Comparison of ENCODE assay signal across 14 cellular contexts in the genomic region with DNA sequence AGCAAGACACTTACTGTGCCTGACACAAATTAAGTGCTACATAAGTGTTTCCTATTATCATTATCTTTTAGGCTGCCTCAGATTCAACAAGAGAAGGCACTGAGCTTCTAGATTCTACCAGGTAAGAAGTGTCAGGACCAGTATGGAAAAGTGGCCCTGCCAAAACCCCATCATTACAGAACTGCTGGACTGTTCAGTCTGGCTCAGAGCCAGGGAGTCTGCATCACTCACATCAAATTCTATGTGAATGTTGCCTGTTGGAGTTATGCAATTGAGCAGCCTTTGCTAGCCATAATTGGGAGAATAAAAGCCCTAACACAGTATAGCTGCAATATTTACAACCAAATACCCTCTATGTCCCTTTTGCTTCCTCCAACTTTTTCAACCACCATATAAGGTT.
DNase-seq lines count a peak whose midpoint lies in the region; ATAC-seq, FAIRE-seq and TF ChIP-seq lines count a peak whose summit lies in the region.
"Had no signal": no experiment of that assay in that cellular context is flagged by ENCODE, and none has a peak within 500 bp of the region (broad histone marks: within the 10 kb centered on the region; RNA-seq: fewer than 3 reads in every experiment).

No MANE protein-coding gene starts in this region.

- H3K4me1 ChIP-seq in SK-N-SH (ENCODE audit: control insufficient read depth in 1 of 2, insufficient read depth in 2 of 2, low read depth in 1 of 2, low read length in 1 of 2) (peaks cover 38 to 45% of the 10 kb centered on the region in 2 experiments), skeletal muscle satellite cell (ENCODE audit: control insufficient read depth, insufficient read depth, low read length) (peaks cover 57% of the 10 kb centered on the region), neural progenitor cell (no peaks in the 10 kb centered on the region), kidney (ENCODE audit: control insufficient read depth in 1 of 2, insufficient read depth in 1 of 2, low read depth in 1 of 2, low read length in 2 of 2) (no peaks in the 10 kb centered on the region)

- no peak for TF ChIP-seq RAD21 in SK-N-SH (IDR thresholded peaks at IDR 0.05; ENCODE audit: low read length)

- ATAC-seq in SK-N-SH treated with all-trans-retinoic acid at 6 μM for 48 hours (no peak), GM21360 (IDR thresholded peaks at IDR 0.05; ENCODE audit: unreplicated experiment) (no peak)

- peaks cover 64% of the 10 kb centered on the region for H3F3A ChIP-seq in SK-N-SH (replicated peaks; ENCODE audit: insufficient read depth)
- H3F3A ChIP-seq in neural progenitor cell (ENCODE audit: low read depth) = no peaks in the 10 kb centered on the region

- H3K9ac ChIP-seq in SK-N-SH (peak overlapping the region; percentile 52; the same call in 1 of the 2 replicates), skeletal muscle satellite cell (ENCODE audit: low read depth, low read length) (no peak overlapping the region), neural progenitor cell (no peak overlapping the region), kidney (ENCODE audit: low read length in 2 of 2) (no peak overlapping the region)
- H3K9ac ChIP-seq: KMS-11 had no signal

- no peak overlapping the region for H3K4me3 ChIP-seq in SK-N-SH (ENCODE audit: low read depth in 2 of 2, low read length in 1 of 2)
- H3K4me3 ChIP-seq in epithelial cell of esophagus (ENCODE audit: low read length) = no peak overlapping the region
- H3K4me3 ChIP-seq in skeletal muscle satellite cell (ENCODE audit: low read length) = no peak overlapping the region
- no peak overlapping the region for H3K4me3 ChIP-seq in neural progenitor cell
- no peak overlapping the region for H3K4me3 ChIP-seq in kidney (ENCODE audit: low read length in 2 of 2)
- H3K4me3 ChIP-seq: ovary had no signal

- CTCF ChIA-PET in SK-N-SH (lab: Yijun Ruan, JAX) = interaction anchor here (1.1 kb wide), 1 partner anchor 46 kb away, joined by 3 read pairs; no protein-coding TSS in a partner anchor

- no peaks in the 10 kb centered on the region for H3K27me3 Mint-ChIP-seq in neural progenitor cell (ENCODE audit: insufficient read depth, low read depth)
- H3K27me3 Mint-ChIP-seq: activated CD4-positive, alpha-beta memory T cell treated with anti-CD3 and anti-CD28 coated beads, Interleukin-2, amount 10 ng/mL, durations not matched to agents 7 days and 5 days had no signal

- TF ChIP-seq CTCF in SK-N-SH (IDR thresholded peaks at IDR 0.05) (no peak), epithelial cell of esophagus (IDR thresholded peaks at IDR 0.05; ENCODE audit: insufficient read depth, low read depth, low read length, missing control alignments) (no peak), neural progenitor cell (IDR thresholded peaks at IDR 0.05) (no peak), kidney (IDR thresholded peaks at IDR 0.05; ENCODE audit: borderline replicate concordance, extremely low read depth, insufficient read depth) (no peak)

- TF ChIP-seq EP300 in SK-N-SH (IDR thresholded peaks at IDR 0.05; ENCODE audit: borderline replicate concordance in 1 of 2, low read depth in 1 of 2, low read length in 1 of 2) = no peak

- peaks cover 55% of the 10 kb centered on the region for H3K79me2 ChIP-seq in SK-N-SH (ENCODE audit: insufficient read depth)
- no peaks in the 10 kb centered on the region for H3K79me2 ChIP-seq in neural progenitor cell (ENCODE audit: low read depth)

- H3K9me3 Mint-ChIP-seq in neural progenitor cell = no peaks in the 10 kb centered on the region
- H3K9me3 Mint-ChIP-seq: activated CD4-positive, alpha-beta memory T cell treated with anti-CD3 and anti-CD28 coated beads, Interleukin-2, amount 10 ng/mL, durations not matched to agents 7 days and 5 days had no signal

- no peak overlapping the region for H3K27ac Mint-ChIP-seq in neural progenitor cell
- H3K27ac Mint-ChIP-seq: activated CD4-positive, alpha-beta memory T cell treated with anti-CD3 and anti-CD28 coated beads, Interleukin-2, amount 10 ng/mL, durations not matched to agents 7 days and 5 days had no signal

- intact Hi-C loops in kidney (cut with DNase I) = no loop called here

- H3K36me3 Mint-ChIP-seq in neural progenitor cell = no peaks in the 10 kb centered on the region

- no peak overlapping the region for H3K4me3 Mint-ChIP-seq in neural progenitor cell
- H3K4me3 Mint-ChIP-seq: activated CD4-positive, alpha-beta memory T cell treated with anti-CD3 and anti-CD28 coated beads, Interleukin-2, amount 10 ng/mL, durations not matched to agents 7 days and 5 days had no signal

- FAIRE-seq in RCC 7860 (lab: Jason Lieb, UNC) = peak; percentile 75
- no peak for FAIRE-seq in kidney (lab: Jason Lieb, UNC)
- FAIRE-seq: islet of Langerhans had no signal

- no peaks in the 10 kb centered on the region for H3K4me1 Mint-ChIP-seq in neural progenitor cell

- H4K20me1 ChIP-seq in SK-N-SH (ENCODE audit: insufficient read depth) = no peaks in the 10 kb centered on the region
- H4K20me1 ChIP-seq in neural progenitor cell (ENCODE audit: low read depth) = no peaks in the 10 kb centered on the region

- POLR2A ChIA-PET in SK-N-SH (lab: Yijun Ruan, JAX) = no interaction called here

- no peaks in the 10 kb centered on the region for H3K9me2 ChIP-seq in SK-N-SH

- no peaks in the 10 kb centered on the region for H3K27me3 ChIP-seq in SK-N-SH (ENCODE audit: insufficient read depth)
- no peaks in the 10 kb centered on the region for H3K27me3 ChIP-seq in skeletal muscle satellite cell (ENCODE audit: control insufficient read depth, insufficient read depth, low read length)
- H3K27me3 ChIP-seq in neural progenitor cell = no peaks in the 10 kb centered on the region
- H3K27me3 ChIP-seq: ovary had no signal

- no peaks in the 10 kb centered on the region for H3K9me3 ChIP-seq in SK-N-SH
- H3K9me3 ChIP-seq in skeletal muscle satellite cell (replicated peaks; ENCODE audit: low read length) = no peaks in the 10 kb centered on the region
- H3K9me3 ChIP-seq in neural progenitor cell (ENCODE audit: low read depth) = no peaks in the 10 kb centered on the region
- no peaks in the 10 kb centered on the region for H3K9me3 ChIP-seq in kidney (ENCODE audit: control insufficient read depth in 1 of 2, low read length in 2 of 2)
- H3K9me3 ChIP-seq: ovary had no signal

- H2AFZ ChIP-seq in SK-N-SH (ENCODE audit: low read depth) = no peak overlapping the region
- H2AFZ ChIP-seq in neural progenitor cell (replicated peaks) = no peak overlapping the region

- no peak for DNase-seq in SK-N-SH
- DNase-seq in RCC 7860 (ENCODE audit: low spot score) = peak; percentile 62
- peak; percentile 71 for DNase-seq in epithelial cell of esophagus (ENCODE audit: low read depth)
- no peak for DNase-seq in neural progenitor cell (ENCODE audit: low spot score)
- no peak for DNase-seq in kidney
- DNase-seq: activated CD4-positive, alpha-beta memory T cell treated with anti-CD3 and anti-CD28 coated beads, Interleukin-2, amount 10 ng/mL, durations not matched to agents 7 days and 5 days; NCI-H1694 treated with DMSO at 0.1 percent for 48 hours; NCI-H82; ovary had no signal

- peaks cover 0 to 12% of the 10 kb centered on the region in 2 experiments for H3K36me3 ChIP-seq in SK-N-SH (replicated peaks in 1 of 2; ENCODE audit: control insufficient read depth in 1 of 2, insufficient read depth in 2 of 2, low read length in 1 of 2)
- H3K36me3 ChIP-seq in skeletal muscle satellite cell (ENCODE audit: insufficient read depth, low read length) = no peaks in the 10 kb centered on the region
- H3K36me3 ChIP-seq in neural progenitor cell = no peaks in the 10 kb centered on the region
- no peaks in the 10 kb centered on the region for H3K36me3 ChIP-seq in kidney (ENCODE audit: control insufficient read depth in 1 of 2, insufficient read depth in 2 of 2, low read length in 2 of 2)
- H3K36me3 ChIP-seq: ovary had no signal

- H3K4me2 ChIP-seq in SK-N-SH = peak overlapping the region; percentile 25; the same call in 1 of the 2 replicates
- peak overlapping the region; percentile 1 for H3K4me2 ChIP-seq in skeletal muscle satellite cell (ENCODE audit: low read length)
- H3K4me2 ChIP-seq in neural progenitor cell = no peak overlapping the region
- H3K4me2 ChIP-seq: KMS-11 had no signal

- H3K27ac ChIP-seq in SK-N-SH (ENCODE audit: low read depth in 2 of 2, low read length in 1 of 2) (peak overlapping the region; percentile 66 to 91), neural progenitor cell (no peak overlapping the region), kidney (ENCODE audit: low read depth in 2 of 2, low read length in 2 of 2) (no peak overlapping the region)
- H3K27ac ChIP-seq: KMS-11, ovary had no signal

TF ChIP-seq in SK-N-SH, 30 proteins besides CTCF, POLR2A, EP300 and RAD21 (continues in another document):
- TF ChIP-seq NFIC (IDR thresholded peaks at IDR 0.05; ENCODE audit: borderline replicate concordance) (peak; percentile 78), RCOR1 (IDR thresholded peaks at IDR 0.05; ENCODE audit: low read length) (0 out of 2 replicates have a peak, but pooled peaks have one; percentile 44)
- TF ChIP-seq, protein P1, sequence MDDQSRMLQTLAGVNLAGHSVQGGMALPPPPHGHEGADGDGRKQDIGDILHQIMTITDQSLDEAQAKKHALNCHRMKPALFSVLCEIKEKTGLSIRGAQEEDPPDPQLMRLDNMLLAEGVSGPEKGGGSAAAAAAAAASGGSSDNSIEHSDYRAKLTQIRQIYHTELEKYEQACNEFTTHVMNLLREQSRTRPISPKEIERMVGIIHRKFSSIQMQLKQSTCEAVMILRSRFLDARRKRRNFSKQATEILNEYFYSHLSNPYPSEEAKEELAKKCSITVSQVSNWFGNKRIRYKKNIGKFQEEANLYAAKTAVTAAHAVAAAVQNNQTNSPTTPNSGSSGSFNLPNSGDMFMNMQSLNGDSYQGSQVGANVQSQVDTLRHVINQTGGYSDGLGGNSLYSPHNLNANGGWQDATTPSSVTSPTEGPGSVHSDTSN (IDR thresholded peaks at IDR 0.05) = peak; percentile 56; the same call in 1 of the 2 replicates

TF ChIP-seq in SK-N-SH treated with all-trans-retinoic acid at 6 μM for 48 hours, 23 proteins besides CTCF, POLR2A, EP300 and RAD21:
- TF ChIP-seq PPARA (CRISPR knock-in tag; IDR thresholded peaks at IDR 0.05; ENCODE audit: borderline replicate concordance) (no peak), TCF4 (CRISPR knock-in tag; IDR thresholded peaks at IDR 0.05; ENCODE audit: borderline replicate concordance) (no peak)
- TF ChIP-seq, protein P2, sequence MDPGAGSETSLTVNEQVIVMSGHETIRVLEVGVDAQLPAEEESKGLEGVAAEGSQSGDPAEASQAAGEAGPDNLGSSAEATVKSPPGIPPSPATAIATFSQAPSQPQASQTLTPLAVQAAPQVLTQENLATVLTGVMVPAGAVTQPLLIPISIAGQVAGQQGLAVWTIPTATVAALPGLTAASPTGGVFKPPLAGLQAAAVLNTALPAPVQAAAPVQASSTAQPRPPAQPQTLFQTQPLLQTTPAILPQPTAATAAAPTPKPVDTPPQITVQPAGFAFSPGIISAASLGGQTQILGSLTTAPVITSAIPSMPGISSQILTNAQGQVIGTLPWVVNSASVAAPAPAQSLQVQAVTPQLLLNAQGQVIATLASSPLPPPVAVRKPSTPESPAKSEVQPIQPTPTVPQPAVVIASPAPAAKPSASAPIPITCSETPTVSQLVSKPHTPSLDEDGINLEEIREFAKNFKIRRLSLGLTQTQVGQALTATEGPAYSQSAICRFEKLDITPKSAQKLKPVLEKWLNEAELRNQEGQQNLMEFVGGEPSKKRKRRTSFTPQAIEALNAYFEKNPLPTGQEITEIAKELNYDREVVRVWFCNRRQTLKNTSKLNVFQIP (CRISPR knock-in tag; IDR thresholded peaks at IDR 0.05; ENCODE audit: borderline replicate concordance, low read depth) = no peak

Comparison
In these comparisons a context has a peak if more than half of its experiments do, and no peak if none do; other contexts are left out.
1. DNase-seq: peak in RCC 7860 (single experiment) and epithelial cell of esophagus (single experiment); none in SK-N-SH (single experiment), neural progenitor cell (single experiment) and kidney (single experiment).
2. H3K27ac ChIP-seq: peak in SK-N-SH (2 of 2); none in neural progenitor cell (single experiment) and kidney (0 of 2).